Comparison of ENCODE assay signal across 1 cellular context in the genomic region with DNA sequence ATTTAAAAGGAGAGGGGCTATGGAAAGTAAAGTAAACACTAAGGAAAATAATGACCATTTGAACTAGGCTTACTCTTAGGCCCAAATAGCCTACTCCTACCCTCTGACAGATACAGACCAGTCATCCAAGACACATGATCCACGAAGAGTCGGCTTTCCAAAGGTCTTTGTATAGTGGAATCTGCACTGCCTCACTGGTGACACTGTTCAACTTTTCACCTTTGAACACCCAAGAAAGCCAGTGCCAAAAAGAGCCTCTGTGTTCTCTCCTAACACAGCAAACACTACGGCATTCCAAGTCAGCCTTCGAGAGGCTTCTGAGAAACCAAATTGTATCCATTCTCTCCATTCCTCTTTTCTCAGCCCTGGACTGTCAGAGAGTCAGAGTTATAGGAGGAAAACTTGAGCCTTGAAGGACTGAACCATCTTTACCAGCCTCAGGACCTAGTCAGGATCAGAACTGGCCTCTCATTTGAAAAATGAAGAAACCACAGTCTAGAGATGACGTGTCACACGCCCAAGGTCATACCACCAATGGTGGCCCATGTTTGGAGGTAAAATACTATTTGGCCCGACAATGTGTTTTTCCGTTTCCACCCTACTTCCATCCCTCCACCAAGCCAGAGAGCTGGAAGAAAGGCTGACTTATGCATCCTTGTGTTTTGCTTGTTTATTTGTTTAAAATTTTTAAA.
TF ChIP-seq lines count a peak whose summit lies in the region.

No MANE protein-coding gene starts in this region.

TF ChIP-seq in HepG2, 621 proteins besides CTCF, POLR2A, EP300 and RAD21:
- TF ChIP-seq MED8 (CRISPR knock-in tag; IDR thresholded peaks at IDR 0.05; ENCODE audit: insufficient replicate concordance) (no peak), ZNF292 (CRISPR knock-in tag; IDR thresholded peaks at IDR 0.05; ENCODE audit: borderline replicate concordance, low read depth) (no peak), JUN (CRISPR knock-in tag; IDR thresholded peaks at IDR 0.05) (no peak), CREB1 (IDR thresholded peaks at IDR 0.05) (peak; percentile 18; the same call in 1 of the 2 replicates), CREB1 (CRISPR knock-in tag; IDR thresholded peaks at IDR 0.05) (no peak)
- TF ChIP-seq, protein P1, sequence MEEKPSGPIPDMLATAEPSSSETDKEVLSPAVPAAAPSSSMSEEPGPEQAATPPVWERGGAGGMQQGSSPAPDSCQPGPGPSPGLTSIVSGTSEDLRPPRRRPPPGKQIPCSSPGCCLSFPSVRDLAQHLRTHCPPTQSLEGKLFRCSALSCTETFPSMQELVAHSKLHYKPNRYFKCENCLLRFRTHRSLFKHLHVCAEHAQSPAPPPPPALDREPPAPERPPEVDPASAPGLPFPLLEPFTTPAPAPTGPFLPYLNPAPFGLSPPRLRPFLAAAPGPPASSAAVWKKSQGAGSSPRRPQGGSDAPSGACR (CRISPR knock-in tag; IDR thresholded peaks at IDR 0.05) = no peak
